20 cellular contexts compared by ENCODE assay signal in the genomic region with DNA sequence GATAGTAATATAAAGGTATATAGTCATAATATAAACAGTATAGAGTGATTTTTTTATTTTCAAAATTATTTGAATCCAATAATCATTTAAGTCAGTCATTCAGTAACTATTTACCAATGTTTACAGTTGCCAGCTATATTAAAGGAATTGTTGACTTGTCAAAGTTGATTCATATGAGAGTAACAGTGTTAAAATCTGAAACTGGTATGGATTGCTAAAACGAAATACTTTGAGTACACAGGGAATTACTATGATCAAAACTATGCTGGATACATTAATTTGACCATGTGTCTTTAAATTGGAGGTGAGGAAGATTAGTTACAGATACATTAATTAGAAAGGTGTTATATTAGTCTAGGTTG.
A peak's percentile ranks its signal among the peaks of the same experiment; 100 is the strongest.
DNase-seq lines count a peak whose midpoint lies in the region; ATAC-seq and TF ChIP-seq lines count a peak whose summit lies in the region.
"Had no signal": no experiment of that assay in that cellular context is flagged by ENCODE, and none has a peak within 500 bp of the region (broad histone marks: within the 10 kb centered on the region; RNA-seq: fewer than 3 reads in every experiment).

No MANE protein-coding gene starts in this region.

- H3K4me2 ChIP-seq in Loucy (ENCODE audit: low read depth, low read length, poor library complexity, severe bottlenecking) (peak overlapping the region; percentile 28), smooth muscle cell (peak overlapping the region; percentile 62)
- H3K4me2 ChIP-seq: BLaER1 treated with 17β-estradiol and CSF1 and Interleukin-3, amounts not matched to agents 10 nM and 100 nM had no signal

- no peak overlapping the region for H2AFZ ChIP-seq in Loucy (ENCODE audit: low read length)
- H2AFZ ChIP-seq in smooth muscle cell (ENCODE audit: low read depth) = no peak overlapping the region

- H3K4me3 ChIP-seq in Loucy (ENCODE audit: low read length, poor library complexity, severe bottlenecking) (no peak overlapping the region), brain microvascular endothelial cell (ENCODE audit: low read depth, low read length) (no peak overlapping the region), smooth muscle cell (no peak overlapping the region)
- H3K4me3 ChIP-seq: BLaER1 treated with 17β-estradiol and CSF1 and Interleukin-3, amounts not matched to agents 10 nM and 100 nM; GM12878 had no signal

- H3K4me1 ChIP-seq in Loucy (ENCODE audit: insufficient read depth, low read length, poor library complexity, severe bottlenecking) (peaks cover 13% of the 10 kb centered on the region), smooth muscle cell (ENCODE audit: low read depth) (peaks cover 12% of the 10 kb centered on the region)
- H3K4me1 ChIP-seq: BLaER1 treated with 17β-estradiol and CSF1 and Interleukin-3, amounts not matched to agents 10 nM and 100 nM had no signal

- no peaks in the 10 kb centered on the region for H3K27me3 ChIP-seq in Loucy (ENCODE audit: insufficient read depth, low read length, poor library complexity, severe bottlenecking)
- H3K27me3 ChIP-seq in brain microvascular endothelial cell (replicated peaks) = no peaks in the 10 kb centered on the region
- H3K27me3 ChIP-seq in smooth muscle cell (ENCODE audit: low read depth) = no peaks in the 10 kb centered on the region
- H3K27me3 ChIP-seq: BLaER1 treated with 17β-estradiol and CSF1 and Interleukin-3, amounts not matched to agents 10 nM and 100 nM had no signal

- H3K36me3 Mint-ChIP-seq in activated CD8-positive, alpha-beta T cell treated with anti-CD3 and anti-CD28 coated beads for 36 hours (ENCODE audit: low read depth) = peaks cover 6% of the 10 kb centered on the region
- H3K36me3 Mint-ChIP-seq in activated CD8-positive, alpha-beta T cell treated with anti-CD3 and anti-CD28 coated beads, Interleukin-2, amount 10 ng/mL, durations not matched to agents 7 days and 5 days (ENCODE audit: low read depth) = peaks cover 12% of the 10 kb centered on the region

- H3K9me3 ChIP-seq in Loucy (ENCODE audit: insufficient read depth, low read depth, low read length) (no peaks in the 10 kb centered on the region), smooth muscle cell (replicated peaks; ENCODE audit: low read depth) (no peaks in the 10 kb centered on the region)
- H3K9me3 ChIP-seq: BLaER1 treated with 17β-estradiol and CSF1 and Interleukin-3, amounts not matched to agents 10 nM and 100 nM had no signal

- CTCF ChIA-PET in activated CD8-positive, alpha-beta T cell treated with anti-CD3 and anti-CD28 coated beads for 36 hours (lab: Charles Lee) = no interaction called here
- CTCF ChIA-PET in activated CD8-positive, alpha-beta T cell treated with anti-CD3 and anti-CD28 coated beads, Interleukin-2, amount 10 ng/mL, durations not matched to agents 7 days and 5 days (lab: Charles Lee) = no interaction called here

- no peak for ATAC-seq in activated CD8-positive, alpha-beta T cell treated with anti-CD3 and anti-CD28 coated beads for 36 hours
- ATAC-seq in activated CD8-positive, alpha-beta T cell treated with anti-CD3 and anti-CD28 coated beads, Interleukin-2, amount 10 ng/mL, durations not matched to agents 7 days and 5 days = no peak
- ATAC-seq in GM19452 (IDR thresholded peaks at IDR 0.05; ENCODE audit: unreplicated experiment) = no peak
- ATAC-seq: GM12878 had no signal

- H4K20me1 ChIP-seq in Loucy (ENCODE audit: insufficient read depth, low read length, poor library complexity, severe bottlenecking) (no peaks in the 10 kb centered on the region), smooth muscle cell (ENCODE audit: low read depth) (peaks cover 11% of the 10 kb centered on the region)
- H4K20me1 ChIP-seq: BLaER1 treated with 17β-estradiol and CSF1 and Interleukin-3, amounts not matched to agents 10 nM and 100 nM had no signal

- POLR2A ChIA-PET in activated CD8-positive, alpha-beta T cell treated with anti-CD3 and anti-CD28 coated beads for 36 hours (lab: Charles Lee) = no interaction called here
- POLR2A ChIA-PET in activated CD8-positive, alpha-beta T cell treated with anti-CD3 and anti-CD28 coated beads, Interleukin-2, amount 10 ng/mL, durations not matched to agents 7 days and 5 days (lab: Charles Lee) = no interaction called here

- no peak overlapping the region for H3K4me3 Mint-ChIP-seq in activated CD8-positive, alpha-beta T cell treated with anti-CD3 and anti-CD28 coated beads for 36 hours
- H3K4me3 Mint-ChIP-seq in activated CD8-positive, alpha-beta T cell treated with anti-CD3 and anti-CD28 coated beads, Interleukin-2, amount 10 ng/mL, durations not matched to agents 7 days and 5 days = no peak overlapping the region
- H3K4me3 Mint-ChIP-seq: CD8-positive, alpha-beta memory T cell had no signal

- H3K27ac ChIP-seq in brain microvascular endothelial cell = peak overlapping the region; percentile 29
- H3K27ac ChIP-seq in smooth muscle cell (ENCODE audit: low read depth) = peak overlapping the region; percentile 70
- H3K27ac ChIP-seq: BLaER1 treated with 17β-estradiol and CSF1 and Interleukin-3, amounts not matched to agents 10 nM and 100 nM; HL-60 had no signal

- no peaks in the 10 kb centered on the region for H3K27me3 Mint-ChIP-seq in activated CD8-positive, alpha-beta T cell treated with anti-CD3 and anti-CD28 coated beads for 36 hours
- H3K27me3 Mint-ChIP-seq in activated CD8-positive, alpha-beta T cell treated with anti-CD3 and anti-CD28 coated beads, Interleukin-2, amount 10 ng/mL, durations not matched to agents 7 days and 5 days (ENCODE audit: low read depth) = no peaks in the 10 kb centered on the region
- H3K27me3 Mint-ChIP-seq: CD8-positive, alpha-beta memory T cell had no signal

- no peaks in the 10 kb centered on the region for H3K79me2 ChIP-seq in Loucy (ENCODE audit: insufficient read depth, low read length)
- H3K79me2 ChIP-seq in smooth muscle cell (ENCODE audit: low read depth) = no peaks in the 10 kb centered on the region

- peaks cover 1% of the 10 kb centered on the region for H3K9me3 Mint-ChIP-seq in activated CD8-positive, alpha-beta T cell treated with anti-CD3 and anti-CD28 coated beads for 36 hours
- no peaks in the 10 kb centered on the region for H3K9me3 Mint-ChIP-seq in activated CD8-positive, alpha-beta T cell treated with anti-CD3 and anti-CD28 coated beads, Interleukin-2, amount 10 ng/mL, durations not matched to agents 7 days and 5 days (ENCODE audit: insufficient read depth)
- H3K9me3 Mint-ChIP-seq: CD8-positive, alpha-beta memory T cell had no signal

- no peak for TF ChIP-seq CTCF in activated CD8-positive, alpha-beta T cell treated with anti-CD3 and anti-CD28 coated beads for 36 hours (IDR thresholded peaks at IDR 0.05)
- no peak for TF ChIP-seq CTCF in Loucy (conservative IDR thresholded peaks at IDR 0.05; ENCODE audit: low read length)
- no peak for TF ChIP-seq CTCF in brain microvascular endothelial cell (IDR thresholded peaks at IDR 0.05; ENCODE audit: low read depth, low read length, missing control alignments)
- TF ChIP-seq CTCF in smooth muscle cell (IDR thresholded peaks at IDR 0.05; ENCODE audit: borderline replicate concordance, insufficient read depth, poor library complexity, severe bottlenecking) = no peak

- in situ Hi-C loops in brain microvascular endothelial cell (cut with HindIII; ENCODE audit: low pct_ligation_motif_present, low sequenced_read_pairs) = no loop called here

- H3F3A ChIP-seq in Loucy (ENCODE audit: low read depth) (no peaks in the 10 kb centered on the region), smooth muscle cell (ENCODE audit: low read depth) (no peaks in the 10 kb centered on the region)

- no peak overlapping the region for H3K9ac ChIP-seq in Loucy (ENCODE audit: low read depth, low read length, poor library complexity, severe bottlenecking)
- H3K9ac ChIP-seq in smooth muscle cell (ENCODE audit: low read depth) = no peak overlapping the region
- H3K9ac ChIP-seq: BLaER1 treated with 17β-estradiol and CSF1 and Interleukin-3, amounts not matched to agents 10 nM and 100 nM had no signal

- no peak for DNase-seq in activated CD8-positive, alpha-beta T cell treated with anti-CD3 and anti-CD28 coated beads for 36 hours
- no peak for DNase-seq in activated CD8-positive, alpha-beta T cell treated with anti-CD3 and anti-CD28 coated beads, Interleukin-2, amount 10 ng/mL, durations not matched to agents 7 days and 5 days
- DNase-seq in brain microvascular endothelial cell (no peak), smooth muscle cell (lab: John Stamatoyannopoulos, UW; ENCODE audit: unreplicated experiment) (no peak), SIG-M5 (lab: John Stamatoyannopoulos, UW) (no peak), NOMO-1 (lab: John Stamatoyannopoulos, UW; ENCODE audit: unreplicated experiment in 2 of 2) (no peak)
- DNase-seq: CD8-positive, alpha-beta memory T cell; DMS53; H7; Kasumi-1; NCI-H1694 treated with DMSO at 0.1 percent for 48 hours; NCI-H510A; NCI-H748 treated with DMSO at 0.1 percent for 48 hours; NK-92 treated with Interleukin-12 subunit alpha and Interleukin-12 subunit beta, amount 100 ng/mL, for 24 hours; SHP77 had no signal

- H3K27ac Mint-ChIP-seq in activated CD8-positive, alpha-beta T cell treated with anti-CD3 and anti-CD28 coated beads for 36 hours = peak overlapping the region; percentile 16
- no peak overlapping the region for H3K27ac Mint-ChIP-seq in activated CD8-positive, alpha-beta T cell treated with anti-CD3 and anti-CD28 coated beads, Interleukin-2, amount 10 ng/mL, durations not matched to agents 7 days and 5 days

- WGBS in smooth muscle cell (ENCODE audit: low lambda C conversion rate) = 81% methylated on average over 1 of the region's 1 CpG

- H3K9me2 ChIP-seq in Loucy (replicated peaks; ENCODE audit: low read depth, low read length) = no peaks in the 10 kb centered on the region

- intact Hi-C loops in activated CD8-positive, alpha-beta T cell treated with anti-CD3 and anti-CD28 coated beads for 36 hours (cut with micrococcal nuclease) = no loop called here

- H3K36me3 ChIP-seq in Loucy (ENCODE audit: insufficient read depth, low read length) = no peaks in the 10 kb centered on the region
- H3K36me3 ChIP-seq in brain microvascular endothelial cell (replicated peaks) = no peaks in the 10 kb centered on the region
- no peaks in the 10 kb centered on the region for H3K36me3 ChIP-seq in smooth muscle cell (ENCODE audit: low read depth)

- H3K4me1 Mint-ChIP-seq in activated CD8-positive, alpha-beta T cell treated with anti-CD3 and anti-CD28 coated beads for 36 hours (ENCODE audit: low read depth) = peaks cover 9% of the 10 kb centered on the region
- no peaks in the 10 kb centered on the region for H3K4me1 Mint-ChIP-seq in activated CD8-positive, alpha-beta T cell treated with anti-CD3 and anti-CD28 coated beads, Interleukin-2, amount 10 ng/mL, durations not matched to agents 7 days and 5 days (ENCODE audit: low read depth)
